ENCODE assay signal across 1 cellular context in the genomic region with DNA sequence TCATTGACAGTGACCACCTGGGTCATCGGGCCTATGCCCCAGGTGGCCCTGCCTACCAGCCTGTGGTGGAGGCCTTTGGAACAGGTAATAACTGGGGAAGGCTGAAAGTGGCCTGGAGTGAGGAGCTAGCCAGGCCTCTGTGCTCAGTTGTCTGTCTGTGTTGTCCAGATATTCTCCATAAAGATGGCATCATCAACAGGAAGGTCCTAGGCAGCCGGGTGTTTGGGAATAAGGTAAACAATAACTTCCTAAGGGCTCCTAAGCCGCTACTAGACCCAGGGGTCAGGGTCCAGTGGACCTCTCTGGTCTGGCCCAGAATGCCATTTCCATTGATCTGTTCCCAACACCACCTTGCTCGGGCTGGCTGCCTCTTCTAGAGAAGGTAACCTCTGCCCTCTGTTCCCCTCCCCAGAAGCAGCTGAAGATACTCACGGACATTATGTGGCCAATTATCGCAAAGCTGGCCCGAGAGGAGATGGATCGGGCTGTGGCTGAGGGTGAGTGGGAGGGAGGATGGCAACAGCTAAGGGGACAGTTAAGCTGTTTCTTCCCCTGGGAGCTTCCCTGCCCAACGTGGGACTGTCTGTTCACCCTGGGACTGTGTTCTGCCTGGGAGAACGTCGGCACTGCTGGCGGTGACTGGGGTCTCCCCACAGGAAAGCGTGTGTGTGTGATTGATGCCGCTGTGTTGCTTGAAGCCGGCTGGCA.
TF ChIP-seq lines count a peak whose summit lies in the region.

No MANE protein-coding gene starts in this region.

TF ChIP-seq in HepG2, 621 proteins besides CTCF, POLR2A, EP300 and RAD21 (continued from another document and continues in another):
- peak; percentile 99 for TF ChIP-seq ZBTB26 (CRISPR knock-in tag; IDR thresholded peaks at IDR 0.05; ENCODE audit: borderline replicate concordance)
- no peak for TF ChIP-seq CSRNP2 (CRISPR knock-in tag; conservative IDR thresholded peaks at IDR 0.05; ENCODE audit: low read depth)
- peak; percentile 17; the same call in 1 of the 2 replicates for TF ChIP-seq CEBPB (IDR thresholded peaks at IDR 0.05; ENCODE audit: borderline replicate concordance, low read depth, low read length)
- no peak for TF ChIP-seq ZFP82 (CRISPR knock-in tag; IDR thresholded peaks at IDR 0.05; ENCODE audit: borderline replicate concordance)
- TF ChIP-seq ZNF577 (CRISPR knock-in tag; IDR thresholded peaks at IDR 0.05; ENCODE audit: borderline replicate concordance, low read depth), result no peak
- no peak for TF ChIP-seq ZNF296 (CRISPR knock-in tag; conservative IDR thresholded peaks at IDR 0.05)
- TF ChIP-seq, protein P1, sequence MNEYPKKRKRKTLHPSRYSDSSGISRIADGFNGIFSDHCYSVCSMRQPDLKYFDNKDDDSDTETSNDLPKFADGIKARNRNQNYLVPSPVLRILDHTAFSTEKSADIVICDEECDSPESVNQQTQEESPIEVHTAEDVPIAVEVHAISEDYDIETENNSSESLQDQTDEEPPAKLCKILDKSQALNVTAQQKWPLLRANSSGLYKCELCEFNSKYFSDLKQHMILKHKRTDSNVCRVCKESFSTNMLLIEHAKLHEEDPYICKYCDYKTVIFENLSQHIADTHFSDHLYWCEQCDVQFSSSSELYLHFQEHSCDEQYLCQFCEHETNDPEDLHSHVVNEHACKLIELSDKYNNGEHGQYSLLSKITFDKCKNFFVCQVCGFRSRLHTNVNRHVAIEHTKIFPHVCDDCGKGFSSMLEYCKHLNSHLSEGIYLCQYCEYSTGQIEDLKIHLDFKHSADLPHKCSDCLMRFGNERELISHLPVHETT (CRISPR knock-in tag; conservative IDR thresholded peaks at IDR 0.05), result no peak; the same call in 1 of the 2 replicates
- TF ChIP-seq MAFG (CRISPR knock-in tag; IDR thresholded peaks at IDR 0.05), result no peak
- no peak for TF ChIP-seq STAT6 (CRISPR knock-in tag; IDR thresholded peaks at IDR 0.05; ENCODE audit: borderline replicate concordance)
- TF ChIP-seq ZBTB10 (CRISPR knock-in tag; IDR thresholded peaks at IDR 0.05; ENCODE audit: borderline replicate concordance), result no peak
- no peak for TF ChIP-seq RNF2 (conservative IDR thresholded peaks at IDR 0.05; ENCODE audit: low read depth)
- TF ChIP-seq IKZF4 (CRISPR knock-in tag; IDR thresholded peaks at IDR 0.05; ENCODE audit: borderline replicate concordance, low read depth, not compliant biosample characterization), result no peak
- TF ChIP-seq NBN (conservative IDR thresholded peaks at IDR 0.05), result no peak
- no peak for TF ChIP-seq ZNF547 (CRISPR knock-in tag; IDR thresholded peaks at IDR 0.05)
- no peak for TF ChIP-seq BRD4 (CRISPR knock-in tag; IDR thresholded peaks at IDR 0.05)
- TF ChIP-seq MAF1 (CRISPR knock-in tag; IDR thresholded peaks at IDR 0.05; ENCODE audit: borderline replicate concordance), result no peak
- TF ChIP-seq FOXM1 (CRISPR knock-in tag; IDR thresholded peaks at IDR 0.05), result no peak
- peak; percentile 86 for TF ChIP-seq RARA (CRISPR knock-in tag; IDR thresholded peaks at IDR 0.05)
- TF ChIP-seq KDM5B (CRISPR knock-in tag; IDR thresholded peaks at IDR 0.05; ENCODE audit: borderline replicate concordance), result no peak
- TF ChIP-seq, protein P2, sequence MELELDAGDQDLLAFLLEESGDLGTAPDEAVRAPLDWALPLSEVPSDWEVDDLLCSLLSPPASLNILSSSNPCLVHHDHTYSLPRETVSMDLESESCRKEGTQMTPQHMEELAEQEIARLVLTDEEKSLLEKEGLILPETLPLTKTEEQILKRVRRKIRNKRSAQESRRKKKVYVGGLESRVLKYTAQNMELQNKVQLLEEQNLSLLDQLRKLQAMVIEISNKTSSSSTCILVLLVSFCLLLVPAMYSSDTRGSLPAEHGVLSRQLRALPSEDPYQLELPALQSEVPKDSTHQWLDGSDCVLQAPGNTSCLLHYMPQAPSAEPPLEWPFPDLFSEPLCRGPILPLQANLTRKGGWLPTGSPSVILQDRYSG (CRISPR knock-in tag; IDR thresholded peaks at IDR 0.05), result no peak
- 0 out of 2 replicates have a peak, but pooled peaks have one; percentile 40 for TF ChIP-seq ZSCAN9 (CRISPR knock-in tag; IDR thresholded peaks at IDR 0.05; ENCODE audit: borderline replicate concordance)
- peak; percentile 68; the same call in 1 of the 2 replicates for TF ChIP-seq ZFP90 (CRISPR knock-in tag; IDR thresholded peaks at IDR 0.05; ENCODE audit: borderline replicate concordance)
- TF ChIP-seq KLF12 (CRISPR knock-in tag; IDR thresholded peaks at IDR 0.05; ENCODE audit: borderline replicate concordance), result no peak
- peak; percentile 90; the same call in 1 of the 2 replicates for TF ChIP-seq NCOR1 (IDR thresholded peaks at IDR 0.05; ENCODE audit: borderline replicate concordance, low read length)
- TF ChIP-seq ZNF530 (CRISPR knock-in tag; IDR thresholded peaks at IDR 0.05; ENCODE audit: low read depth), result no peak
- peak; percentile 70 for TF ChIP-seq ZBTB4 (CRISPR knock-in tag; IDR thresholded peaks at IDR 0.05; ENCODE audit: borderline replicate concordance)
- no peak for TF ChIP-seq PAX8 (CRISPR knock-in tag; IDR thresholded peaks at IDR 0.05; ENCODE audit: borderline replicate concordance)
- peak; percentile 92 to 95 for TF ChIP-seq NR2F1 (CRISPR knock-in tag; IDR thresholded peaks at IDR 0.05)
- peak; percentile 57; the same call in 1 of the 3 replicates for TF ChIP-seq MXI1 (IDR thresholded peaks at IDR 0.05; ENCODE audit: borderline replicate concordance, low read depth, low read length)
- no peak; the same call in 1 of the 2 replicates for TF ChIP-seq TMF1 (CRISPR knock-in tag; IDR thresholded peaks at IDR 0.05; ENCODE audit: low read depth)
- no peak for TF ChIP-seq AHR (CRISPR knock-in tag; IDR thresholded peaks at IDR 0.05)
- no peak for TF ChIP-seq ZNF282 (IDR thresholded peaks at IDR 0.05; ENCODE audit: partially characterized antibody)
- peak; percentile 61 for TF ChIP-seq TBX2 (CRISPR knock-in tag; IDR thresholded peaks at IDR 0.05; ENCODE audit: borderline replicate concordance)
- TF ChIP-seq ZNF205 (CRISPR knock-in tag; IDR thresholded peaks at IDR 0.05), result peak; percentile 73
- peak; percentile 18; the same call in 1 of the 2 replicates for TF ChIP-seq PBX2 (CRISPR knock-in tag; IDR thresholded peaks at IDR 0.05)
- TF ChIP-seq HBP1 (CRISPR knock-in tag; IDR thresholded peaks at IDR 0.05; ENCODE audit: low read depth), result no peak; the same call in 1 of the 2 replicates
- no peak for TF ChIP-seq ZNF75D (CRISPR knock-in tag; IDR thresholded peaks at IDR 0.05; ENCODE audit: borderline replicate concordance)
- TF ChIP-seq ZNF557 (CRISPR knock-in tag; IDR thresholded peaks at IDR 0.05), result no peak
- TF ChIP-seq ARNTL (CRISPR knock-in tag; IDR thresholded peaks at IDR 0.05), result no peak
- no peak for TF ChIP-seq ZNF432 (CRISPR knock-in tag; IDR thresholded peaks at IDR 0.05; ENCODE audit: borderline replicate concordance)
- peak; percentile 39; the same call in 1 of the 2 replicates for TF ChIP-seq FOSL2 (CRISPR knock-in tag; IDR thresholded peaks at IDR 0.05)
- no peak for TF ChIP-seq ZIK1 (CRISPR knock-in tag; IDR thresholded peaks at IDR 0.05; ENCODE audit: borderline replicate concordance, low read depth)
- 0 out of 2 replicates have a peak, but pooled peaks have one; percentile 51 for TF ChIP-seq ZNF335 (CRISPR knock-in tag; IDR thresholded peaks at IDR 0.05)
- TF ChIP-seq PHF5A (CRISPR knock-in tag; IDR thresholded peaks at IDR 0.05; ENCODE audit: low read depth, unreplicated experiment), result peak; percentile 69
- no peak for TF ChIP-seq GTF2F1 (IDR thresholded peaks at IDR 0.05; ENCODE audit: low read length)
- TF ChIP-seq ZNF672 (CRISPR knock-in tag; IDR thresholded peaks at IDR 0.05), result no peak
